Comparison of ENCODE assay signal across 22 cellular contexts in genomic region chr2:117984208-117984607, GRCh38.
"Had no signal": no experiment of that assay in that cellular context is flagged by ENCODE, and none has a peak within 500 bp of the region (broad histone marks: within the 10 kb centered on the region; RNA-seq: fewer than 3 reads in every experiment).

No MANE protein-coding gene starts in this region.

- H3K27me3 Mint-ChIP-seq: activated CD4-positive, alpha-beta T cell treated with anti-CD3 and anti-CD28 coated beads for 36 hours; activated CD8-positive, alpha-beta T cell treated with anti-CD3 and anti-CD28 coated beads for 36 hours; activated naive CD8-positive, alpha-beta T cell; naive thymus-derived CD8-positive, alpha-beta T cell; stimulated activated memory B cell treated with anti-CD40 and anti-IgM and Interleukin-4, amounts not matched to agents 10 μg/mL and 1 μg/mL and 100 μg/mL, for 72 hours had no signal

- ATAC-seq: activated CD4-positive, alpha-beta T cell treated with anti-CD3 and anti-CD28 coated beads for 36 hours; activated CD8-positive, alpha-beta T cell treated with anti-CD3 and anti-CD28 coated beads for 36 hours; body of pancreas; gastroesophageal sphincter; heart left ventricle; left ventricle myocardium superior; mucosa of descending colon; naive thymus-derived CD8-positive, alpha-beta T cell; stimulated activated memory B cell treated with anti-CD40 and anti-IgM and Interleukin-4, amounts not matched to agents 10 μg/mL and 1 μg/mL and 100 μg/mL, for 72 hours; WTC11 had no signal

- H3K9me3 Mint-ChIP-seq: activated CD8-positive, alpha-beta T cell treated with anti-CD3 and anti-CD28 coated beads for 36 hours; naive thymus-derived CD8-positive, alpha-beta T cell; stimulated activated memory B cell treated with anti-CD40 and anti-IgM and Interleukin-4, amounts not matched to agents 10 μg/mL and 1 μg/mL and 100 μg/mL, for 72 hours; WTC11 had no signal

- H3K27ac Mint-ChIP-seq: activated CD4-positive, alpha-beta T cell treated with anti-CD3 and anti-CD28 coated beads for 36 hours; activated naive CD8-positive, alpha-beta T cell; stimulated activated memory B cell treated with anti-CD40 and anti-IgM and Interleukin-4, amounts not matched to agents 10 μg/mL and 1 μg/mL and 100 μg/mL, for 72 hours; WTC11 had no signal

- H3K4me3 Mint-ChIP-seq: activated CD4-positive, alpha-beta T cell treated with anti-CD3 and anti-CD28 coated beads for 36 hours; activated CD8-positive, alpha-beta T cell treated with anti-CD3 and anti-CD28 coated beads for 36 hours; activated naive CD8-positive, alpha-beta T cell; naive thymus-derived CD8-positive, alpha-beta T cell; stimulated activated memory B cell treated with anti-CD40 and anti-IgM and Interleukin-4, amounts not matched to agents 10 μg/mL and 1 μg/mL and 100 μg/mL, for 72 hours; WTC11 had no signal

- DNase-seq: activated CD4-positive, alpha-beta T cell treated with anti-CD3 and anti-CD28 coated beads for 36 hours; activated CD8-positive, alpha-beta T cell treated with anti-CD3 and anti-CD28 coated beads for 36 hours; activated gamma-delta T cell; activated T-cell treated with anti-CD3 and anti-CD28 coated beads, Interleukin-2, amount 50 U/mL, for 48 hours; body of pancreas; caudate nucleus; colonic mucosa; effector CD4-positive, alpha-beta T cell; heart left ventricle; kidney glomerular epithelial cell; left ventricle myocardium superior; mucosa of descending colon; naive thymus-derived CD8-positive, alpha-beta T cell; SJCRH30; stimulated activated CD4-positive, alpha-beta T cell treated with anti-CD3 and anti-CD28 coated beads, Interleukin-4, amount 100 ng/mL, for 4 hours; SW 1271; testis; upper lobe of left lung had no signal
